1 cellular context compared by ENCODE assay signal in the genomic region with DNA sequence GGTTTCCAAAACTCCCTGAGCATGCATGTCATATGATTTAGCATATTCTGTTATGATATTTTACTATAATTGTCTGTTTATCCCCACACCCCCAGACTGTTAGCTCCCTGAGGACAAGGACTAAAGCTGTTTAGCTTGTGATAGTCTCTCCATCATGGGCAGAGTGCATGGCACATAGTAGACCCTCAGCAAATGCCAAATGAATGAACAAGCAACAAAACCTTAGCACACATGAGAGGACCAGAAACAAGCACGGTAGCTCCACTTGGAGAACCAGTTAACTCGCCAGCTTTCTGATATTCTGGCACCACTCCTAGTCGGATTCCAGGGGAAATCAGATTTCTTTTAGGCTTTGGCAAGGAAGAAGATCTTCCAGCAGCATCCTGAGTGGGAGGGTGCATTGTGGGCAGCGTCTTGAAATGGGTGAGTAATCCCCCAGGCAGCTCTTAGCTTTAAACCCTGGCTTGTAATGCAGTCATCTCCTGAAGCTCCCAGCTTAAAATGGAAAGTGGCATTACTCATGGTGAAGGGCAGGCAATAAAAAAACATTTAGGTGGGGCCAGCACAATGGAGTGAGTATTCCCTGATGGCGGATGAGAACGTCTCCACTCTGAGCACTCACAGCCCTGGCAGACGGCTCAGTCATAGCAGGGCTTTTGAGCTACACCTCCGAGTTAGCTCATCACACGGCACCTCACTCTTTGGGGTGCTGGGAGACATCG.
TF ChIP-seq lines count a peak whose summit lies in the region.

No MANE protein-coding gene starts in this region.

TF ChIP-seq in GM23338, 12 proteins besides CTCF, POLR2A, EP300 and RAD21 (continued from another document):
- TF ChIP-seq, protein P1, sequence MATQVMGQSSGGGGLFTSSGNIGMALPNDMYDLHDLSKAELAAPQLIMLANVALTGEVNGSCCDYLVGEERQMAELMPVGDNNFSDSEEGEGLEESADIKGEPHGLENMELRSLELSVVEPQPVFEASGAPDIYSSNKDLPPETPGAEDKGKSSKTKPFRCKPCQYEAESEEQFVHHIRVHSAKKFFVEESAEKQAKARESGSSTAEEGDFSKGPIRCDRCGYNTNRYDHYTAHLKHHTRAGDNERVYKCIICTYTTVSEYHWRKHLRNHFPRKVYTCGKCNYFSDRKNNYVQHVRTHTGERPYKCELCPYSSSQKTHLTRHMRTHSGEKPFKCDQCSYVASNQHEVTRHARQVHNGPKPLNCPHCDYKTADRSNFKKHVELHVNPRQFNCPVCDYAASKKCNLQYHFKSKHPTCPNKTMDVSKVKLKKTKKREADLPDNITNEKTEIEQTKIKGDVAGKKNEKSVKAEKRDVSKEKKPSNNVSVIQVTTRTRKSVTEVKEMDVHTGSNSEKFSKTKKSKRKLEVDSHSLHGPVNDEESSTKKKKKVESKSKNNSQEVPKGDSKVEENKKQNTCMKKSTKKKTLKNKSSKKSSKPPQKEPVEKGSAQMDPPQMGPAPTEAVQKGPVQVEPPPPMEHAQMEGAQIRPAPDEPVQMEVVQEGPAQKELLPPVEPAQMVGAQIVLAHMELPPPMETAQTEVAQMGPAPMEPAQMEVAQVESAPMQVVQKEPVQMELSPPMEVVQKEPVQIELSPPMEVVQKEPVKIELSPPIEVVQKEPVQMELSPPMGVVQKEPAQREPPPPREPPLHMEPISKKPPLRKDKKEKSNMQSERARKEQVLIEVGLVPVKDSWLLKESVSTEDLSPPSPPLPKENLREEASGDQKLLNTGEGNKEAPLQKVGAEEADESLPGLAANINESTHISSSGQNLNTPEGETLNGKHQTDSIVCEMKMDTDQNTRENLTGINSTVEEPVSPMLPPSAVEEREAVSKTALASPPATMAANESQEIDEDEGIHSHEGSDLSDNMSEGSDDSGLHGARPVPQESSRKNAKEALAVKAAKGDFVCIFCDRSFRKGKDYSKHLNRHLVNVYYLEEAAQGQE (IDR thresholded peaks at IDR 0.05; ENCODE audit: unreplicated experiment): no peak
TF ChIP-seq in GM23338: peak in this region for 0.
